22 cellular contexts compared by ENCODE assay signal in genomic region chr13:46582190-46582589, GRCh38.
"Had no signal": no experiment of that assay in that cellular context is flagged by ENCODE, and none has a peak within 500 bp of the region (broad histone marks: within the 10 kb centered on the region; RNA-seq: fewer than 3 reads in every experiment).

No MANE protein-coding gene starts in this region.

- H3K9me3 ChIP-seq: left ventricle myocardium inferior, ovary, prostate gland, tibial nerve, uterus had no signal

- H3K4me1 ChIP-seq: prostate gland had no signal

- H3K36me3 ChIP-seq: left ventricle myocardium inferior, ovary, prostate gland, tibial nerve, uterus had no signal

- ATAC-seq: natural killer cell; right cardiac atrium; stimulated activated memory B cell treated with anti-CD40 and anti-IgM and Interleukin-4, amounts not matched to agents 10 μg/mL and 1 μg/mL and 100 μg/mL, for 72 hours; stimulated activated naive CD8-positive, alpha-beta T cell treated with anti-CD3 and anti-CD28 coated beads, Interleukin-15, amount 100 ng/mL, for 72 hours had no signal

- H3K27me3 ChIP-seq: ovary, tibial nerve, uterus had no signal

- H3K4me2 ChIP-seq: smooth muscle cell had no signal

- DNase-seq: islet precursor cell; left ventricle myocardium inferior; mesendoderm; naive B cell; natural killer cell; nephron progenitor cell; ovary; retina; right cardiac atrium; stimulated activated CD4-positive, alpha-beta T cell treated with anti-CD3 and anti-CD28 coated beads, Interleukin-1b, Interleukin-23, amount 100 ng/mL, for 48 hours; stimulated activated CD4-positive, alpha-beta T cell treated with anti-CD3 and anti-CD28 coated beads, Interleukin-2, amount 100 ng/mL, for 48 hours; stimulated activated CD4-positive, alpha-beta T cell treated with anti-CD3 and anti-CD28 coated beads, Interleukin-4, amount 100 ng/mL, for 4 hours; stimulated activated CD8-positive, alpha-beta memory T cell treated with anti-CD3 and anti-CD28 coated beads, Interleukin-4, amount 100 ng/mL, for 48 hours; stimulated activated naive CD4-positive, alpha-beta T cell treated with Interleukin-2 at 50 U/mL for 16 hours; stimulated activated naive CD8-positive, alpha-beta T cell treated with anti-CD3 and anti-CD28 coated beads, Interleukin-15, amount 100 ng/mL, for 72 hours; substantia nigra; uterus had no signal

- H3K27ac ChIP-seq: left ventricle myocardium inferior, ovary, prostate gland, tibial nerve, uterus had no signal

- H3K4me3 ChIP-seq: left ventricle myocardium inferior, lung, ovary, prostate gland, smooth muscle cell, tibial nerve, uterus had no signal
